ENCODE assay signal across 19 cellular contexts in genomic region chr16:2037115-2037514, GRCh38. TPM values are rescaled to one million over a fixed set of nuclear protein-coding genes. Genes with fewer than 3 reads are reported as not detected.
A peak's percentile ranks its signal among the peaks of the same experiment; 100 is the strongest.
DNase-seq lines count a peak whose midpoint lies in the region; ATAC-seq and TF ChIP-seq lines count a peak whose summit lies in the region.
"Had no signal": no experiment of that assay in that cellular context is flagged by ENCODE, and none has a peak within 500 bp of the region (broad histone marks: within the 10 kb centered on the region; RNA-seq: fewer than 3 reads in every experiment).

No MANE protein-coding gene starts in this region.

- H3K9ac ChIP-seq in SK-N-MC (ENCODE audit: insufficient read length) (peak overlapping the region; percentile 89), liver (ENCODE audit: low read depth in 1 of 2, low read length in 2 of 2) (peak overlapping the region; percentile 31 to 48), stomach smooth muscle (ENCODE audit: low read length in 2 of 2) (no peak overlapping the region)

- CTCF ChIA-PET in A673 (lab: Charles Lee) = no interaction called here

- POLR2A ChIA-PET in A673 (lab: Charles Lee; ENCODE audit: low non-redundant PET) = no interaction called here

- TF ChIP-seq RAD21 in liver (IDR thresholded peaks at IDR 0.05) = no peak

- ATAC-seq in GM19351 (IDR thresholded peaks at IDR 0.05; ENCODE audit: unreplicated experiment) = no peak
- ATAC-seq: pancreas had no signal

- intact Hi-C loops in A673 (cut with micrococcal nuclease; ENCODE audit: unreplicated experiment) = no loop called here

- no peak for TF ChIP-seq CTCF in A673 (conservative IDR thresholded peaks at IDR 0.05; ENCODE audit: low read depth, low read length)
- TF ChIP-seq CTCF in liver (IDR thresholded peaks at IDR 0.05; ENCODE audit: low read depth, low read length, missing input control) = no peak

- DNase-seq in A673 (ENCODE audit: low spot score) (no peak), SK-N-MC (ENCODE audit: low read depth, low spot score) (no peak), DMS 273 treated with DMSO at 0.1 percent for 48 hours (lab: John Stamatoyannopoulos, UW) (no peak), inferior parietal cortex (ENCODE audit: extremely low spot score) (no peak), H4 (ENCODE audit: low spot score) (no peak)
- DNase-seq: activated naive CD4-positive, alpha-beta T cell treated with anti-CD3 and anti-CD28 coated beads, Interleukin-2, amount 10 ng/mL, durations not matched to agents 7 days and 5 days; CD8-positive, alpha-beta memory T cell; foreskin melanocyte; H7; MG63; NCI-H1694 treated with DMSO at 0.1 percent for 48 hours; NCI-H226; stimulated activated CD4-positive, alpha-beta T cell treated with anti-CD3 and anti-CD28 coated beads, Interleukin-4, amount 100 ng/mL, for 1 hour; SW 1271 had no signal

- peaks cover 43% of the 10 kb centered on the region for H3K4me1 ChIP-seq in A673 (ENCODE audit: insufficient read depth, low read length, poor library complexity, severe bottlenecking)
- H3K4me1 ChIP-seq in liver (ENCODE audit: control insufficient read depth in 4 of 4, insufficient read depth in 4 of 4, low read length in 3 of 4) = peaks cover 32 to 88% (median 62%) of the 10 kb centered on the region in 4 donors
- H3K4me1 ChIP-seq in stomach smooth muscle (ENCODE audit: control insufficient read depth, insufficient read depth, low read length) = peaks cover 76% of the 10 kb centered on the region
- H3K4me1 ChIP-seq: pancreas had no signal

- peak overlapping the region; percentile 23 for H3K27ac ChIP-seq in A673 (ENCODE audit: low read depth, low read length, poor library complexity, severe bottlenecking)
- H3K27ac ChIP-seq in SK-N-MC = peak overlapping the region; percentile 99
- H3K27ac ChIP-seq in liver (ENCODE audit: low read depth in 1 of 2, low read length in 2 of 2) = peak overlapping the region; percentile 91 to 98
- peak overlapping the region; percentile 78 for H3K27ac ChIP-seq in stomach smooth muscle (ENCODE audit: low read length)

- no peaks in the 10 kb centered on the region for H3K27me3 ChIP-seq in A673 (replicated peaks; ENCODE audit: insufficient read depth, low read depth, low read length, poor library complexity)
- H3K27me3 ChIP-seq in liver (ENCODE audit: control insufficient read depth in 4 of 4, insufficient read depth in 4 of 4, low read length in 3 of 4) = no peaks in the 10 kb centered on the region
- H3K27me3 ChIP-seq in stomach smooth muscle (ENCODE audit: control insufficient read depth in 1 of 2, insufficient read depth in 2 of 2, low read length in 2 of 2) = no peaks in the 10 kb centered on the region
- H3K27me3 ChIP-seq: MG63, pancreas had no signal

- BruUV-seq in A673 (replicated peaks; lab: Mats Ljungman, UMichigan) = no TSS peak

- no peak overlapping the region for H3K4me3 ChIP-seq in A673 (ENCODE audit: low read depth, low read length, poor library complexity, severe bottlenecking)
- peak overlapping the region; percentile 71; the same call in 1 of the 2 replicates for H3K4me3 ChIP-seq in SK-N-MC
- peak overlapping the region; percentile 48 to 82 (median 69) for H3K4me3 ChIP-seq in liver (ENCODE audit: low read depth in 1 of 3, low read length in 3 of 3)
- H3K4me3 ChIP-seq in stomach smooth muscle (ENCODE audit: low read length in 2 of 2) = no peak overlapping the region
- H3K4me3 ChIP-seq: MG63, pancreas, skin epidermis had no signal

- no peaks in the 10 kb centered on the region for H3K9me3 ChIP-seq in A673 (ENCODE audit: low read depth, low read length, poor library complexity, severe bottlenecking)
- no peaks in the 10 kb centered on the region for H3K9me3 ChIP-seq in SK-N-MC (ENCODE audit: low read depth, low read length)
- H3K9me3 ChIP-seq in liver (ENCODE audit: control insufficient read depth in 4 of 4, low read length in 3 of 4) = no peaks in the 10 kb centered on the region
- H3K9me3 ChIP-seq in stomach smooth muscle (ENCODE audit: control insufficient read depth in 2 of 2, low read length in 2 of 2) = no peaks in the 10 kb centered on the region
- H3K9me3 ChIP-seq: MG63, pancreas had no signal

- 31% methylated on average over 15 of the region's 15 CpGs for WGBS in liver

- H3K36me3 ChIP-seq in A673 (ENCODE audit: insufficient read depth, low read length, poor library complexity, severe bottlenecking) (peaks cover 4% of the 10 kb centered on the region), SK-N-MC (ENCODE audit: insufficient read depth, low read length) (peaks cover 3% of the 10 kb centered on the region; the same call in 1 of the 2 replicates), liver (ENCODE audit: control insufficient read depth in 4 of 4, insufficient read depth in 3 of 4, low read depth in 1 of 4, low read length in 3 of 4) (peaks cover 0 to 2% (median 0%) of the 10 kb centered on the region in 4 donors), stomach smooth muscle (ENCODE audit: control insufficient read depth in 2 of 2, insufficient read depth in 2 of 2, low read length in 2 of 2) (no peaks in the 10 kb centered on the region)
- H3K36me3 ChIP-seq: MG63, pancreas had no signal

TF ChIP-seq in liver, 16 proteins besides CTCF, POLR2A, EP300 and RAD21:
- TF ChIP-seq YY1 (IDR thresholded peaks at IDR 0.05) = no peak
- TF ChIP-seq HNF4A (conservative IDR thresholded peaks at IDR 0.05) = no peak
- no peak for TF ChIP-seq SP1 (IDR thresholded peaks at IDR 0.05)
- no peak for TF ChIP-seq RXRA (IDR thresholded peaks at IDR 0.05)
- no peak for TF ChIP-seq JUND (IDR thresholded peaks at IDR 0.05)
- TF ChIP-seq NR2F2 (IDR thresholded peaks at IDR 0.05) = no peak
- no peak for TF ChIP-seq MAX (IDR thresholded peaks at IDR 0.05)

RNA-seq across cellular contexts. Expression of gene NHERF2, which starts 10.4 kb away (rescaled TPM):
- 19.5 and 26.4 TPM in 2 replicates for total RNA-seq in A673 (2021)
- total RNA-seq in liver = 10 to 100 TPM; 36.6 to 85.8 TPM
- 100 to 1,000 TPM in 1 of 2 donors, 10 to 100 TPM in 1; 62.4 to 205 TPM for polyA plus RNA-seq in liver
- total RNA-seq in H4 (2014; rRNA removed; shearing (Covaris generic)) = 33.1 and 33.7 TPM in 2 replicates

RNA-seq across cellular contexts. Expression of gene NTHL1, which starts 10.5 kb away (rescaled TPM):
- total RNA-seq in A673 (2021) (51.6 and 65.4 TPM in 2 replicates), liver (10 to 100 TPM; 10.4 to 12.7 TPM)
- 100 to 1,000 TPM in 1 of 2 donors, 10 to 100 TPM in 1; 25.4 to 166 TPM for polyA plus RNA-seq in liver
- total RNA-seq in H4 (2014; rRNA removed; shearing (Covaris generic)) = 28.2 and 42.3 TPM in 2 replicates

RNA-seq across cellular contexts. Expression of gene TSC2, which starts 10.7 kb away (rescaled TPM):
- total RNA-seq in A673 (2021) (125 and 155 TPM in 2 replicates), liver (10 to 100 TPM; 28.3 to 51.2 TPM)
- polyA plus RNA-seq in liver = 10 to 100 TPM; 23.3 to 29.1 TPM
- 11.0 and 15.6 TPM in 2 replicates for total RNA-seq in H4 (2014; rRNA removed; shearing (Covaris generic))

RNA-seq across cellular contexts. Expression of gene NPW, which starts 17.5 kb away (rescaled TPM):
- total RNA-seq in A673 (2021) = 96.5 and 105 TPM in 2 replicates
- total RNA-seq in liver = 1 to 10 TPM; 1.3 to 8.4 TPM
- polyA plus RNA-seq in liver = 10 to 100 TPM in 1 of 2 donors, 1 to 10 TPM in 1; 9.9 to 20.6 TPM
- total RNA-seq in H4 (2014; rRNA removed; shearing (Covaris generic)) = 2.7 TPM in 1 of 2 replicates, not detected in the other
- polyA plus RNA-seq: CD8-positive, alpha-beta memory T cell had no signal

RNA-seq across cellular contexts. Expression of gene ZNF598, which starts 27.5 kb away (rescaled TPM):
- total RNA-seq in A673 (2021) (68.0 and 75.8 TPM in 2 replicates), liver (10 to 100 TPM; 12.8 to 19.7 TPM)
- polyA plus RNA-seq in liver = 10 to 100 TPM in 1 of 2 donors, 1 to 10 TPM in 1; 2.7 to 28.4 TPM
- total RNA-seq in H4 (2014; rRNA removed; shearing (Covaris generic)) = 5.5 and 10.4 TPM in 2 replicates

Comparison
In these comparisons a context has a peak if more than half of its experiments do, and no peak if none do; other contexts are left out.
1. H3K27ac ChIP-seq: peak in every context shown above with its lines; median percentile 99 in SK-N-MC; 94 in liver; 78 in stomach smooth muscle; 23 in A673.
2. H3K4me3 ChIP-seq: peak in SK-N-MC (single experiment) and liver (3 of 3); none in A673 (single experiment) and stomach smooth muscle (0 of 2).
3. H3K9ac ChIP-seq: peak in SK-N-MC (single experiment) and liver (2 of 2); none in stomach smooth muscle (0 of 2).